ENCODE assay signal across 22 cellular contexts in the genomic region with DNA sequence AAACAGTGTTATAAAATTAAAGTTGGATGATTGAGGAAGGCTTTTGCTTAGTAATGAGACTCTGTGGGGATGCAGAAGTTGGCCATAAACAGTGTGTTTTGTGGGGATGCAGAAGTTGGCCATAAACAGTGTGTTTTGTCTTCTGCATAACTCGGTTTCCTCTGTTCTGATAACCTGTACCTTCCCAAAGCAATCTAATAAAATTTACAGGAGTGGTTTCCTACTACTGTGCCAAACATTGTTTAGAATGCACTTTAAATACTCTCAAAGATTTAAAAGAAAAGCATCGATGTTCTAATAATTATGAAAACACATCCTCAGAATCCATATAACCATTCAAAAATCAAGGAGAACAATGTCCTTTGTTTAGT.
"Had no signal": no experiment of that assay in that cellular context is flagged by ENCODE, and none has a peak within 500 bp of the region (broad histone marks: within the 10 kb centered on the region; RNA-seq: fewer than 3 reads in every experiment).

No MANE protein-coding gene starts in this region.

- H3K27me3 ChIP-seq: brain microvascular endothelial cell, cardiac muscle cell, Peyer's patch had no signal

- H3K4me1 Mint-ChIP-seq: activated CD4-positive, alpha-beta T cell treated with anti-CD3 and anti-CD28 coated beads, Interleukin-2, amount 10 ng/mL, durations not matched to agents 24 days and 14 days; activated T-helper 17 cell treated with anti-CD3 and anti-CD28 coated beads, Interleukin-2, amount 50 U/mL, for 72 hours had no signal

- DNase-seq: activated B cell treated with CpG ODN at 0.5 μM for 24 hours; activated CD4-positive, alpha-beta memory T cell treated with anti-CD3 and anti-CD28 coated beads for 36 hours; activated CD4-positive, alpha-beta T cell treated with anti-CD3 and anti-CD28 coated beads for 1 hour; activated CD4-positive, alpha-beta T cell treated with anti-CD3 and anti-CD28 coated beads, Interleukin-2, amount 10 ng/mL, durations not matched to agents 24 days and 14 days; activated gamma-delta T cell; activated naive CD4-positive, alpha-beta T cell treated with anti-CD3 and anti-CD28 coated beads for 36 hours; activated T-cell treated with anti-CD3 and anti-CD28 coated beads for 4 hours; activated T-cell treated with anti-CD3 and anti-CD28 coated beads, Interleukin-2, amount 50 U/mL, for 48 hours; NCI-H1436 treated with DMSO at 0.1 percent for 48 hours; NCI-H187; NCI-H510A treated with DMSO at 0.1 percent for 48 hours; NK-92 treated with Interleukin-12 subunit alpha and Interleukin-12 subunit beta, amount 100 ng/mL, for 24 hours; Peyer's patch; SHP77 treated with DMSO at 0.1 percent for 48 hours; T-helper 17 cell; T1000 had no signal

- H3K36me3 ChIP-seq: brain microvascular endothelial cell, cardiac muscle cell, Peyer's patch had no signal

- H3K9me3 ChIP-seq: Peyer's patch had no signal

- H3K4me3 Mint-ChIP-seq: activated B cell treated with CpG ODN at 0.5 μM for 24 hours; activated CD4-positive, alpha-beta memory T cell treated with anti-CD3 and anti-CD28 coated beads for 36 hours; activated CD4-positive, alpha-beta T cell treated with anti-CD3 and anti-CD28 coated beads, Interleukin-2, amount 10 ng/mL, durations not matched to agents 24 days and 14 days; activated naive CD4-positive, alpha-beta T cell treated with anti-CD3 and anti-CD28 coated beads for 36 hours; activated naive CD8-positive, alpha-beta T cell; activated T-helper 17 cell treated with anti-CD3 and anti-CD28 coated beads, Interleukin-2, amount 50 U/mL, for 72 hours; T-helper 17 cell had no signal

- H3K4me3 ChIP-seq: cardiac muscle cell, Peyer's patch had no signal

- H3K27ac ChIP-seq: brain microvascular endothelial cell, cardiac muscle cell, Peyer's patch, RWPE1 had no signal

- H3K36me3 Mint-ChIP-seq: activated CD4-positive, alpha-beta memory T cell treated with anti-CD3 and anti-CD28 coated beads for 36 hours; activated naive CD8-positive, alpha-beta T cell had no signal

- FAIRE-seq: TTC549 had no signal

- H3K27me3 Mint-ChIP-seq: activated B cell treated with CpG ODN at 0.5 μM for 24 hours; activated CD4-positive, alpha-beta memory T cell treated with anti-CD3 and anti-CD28 coated beads for 36 hours; activated naive CD8-positive, alpha-beta T cell; activated T-helper 17 cell treated with anti-CD3 and anti-CD28 coated beads, Interleukin-2, amount 50 U/mL, for 72 hours had no signal

- H3K27ac Mint-ChIP-seq: activated B cell treated with CpG ODN at 0.5 μM for 24 hours; activated CD4-positive, alpha-beta memory T cell treated with anti-CD3 and anti-CD28 coated beads for 36 hours; activated CD4-positive, alpha-beta T cell treated with anti-CD3 and anti-CD28 coated beads, Interleukin-2, amount 10 ng/mL, durations not matched to agents 24 days and 14 days; activated naive CD4-positive, alpha-beta T cell treated with anti-CD3 and anti-CD28 coated beads for 36 hours; activated naive CD8-positive, alpha-beta T cell; activated T-helper 17 cell treated with anti-CD3 and anti-CD28 coated beads, Interleukin-2, amount 50 U/mL, for 72 hours; T-helper 17 cell had no signal

- ATAC-seq: activated T-helper 17 cell treated with anti-CD3 and anti-CD28 coated beads, Interleukin-2, amount 50 U/mL, for 72 hours; T-helper 17 cell had no signal

- H3K9me3 Mint-ChIP-seq: activated B cell treated with CpG ODN at 0.5 μM for 24 hours; activated CD4-positive, alpha-beta memory T cell treated with anti-CD3 and anti-CD28 coated beads for 36 hours; activated CD4-positive, alpha-beta T cell treated with anti-CD3 and anti-CD28 coated beads, Interleukin-2, amount 10 ng/mL, durations not matched to agents 24 days and 14 days; activated naive CD4-positive, alpha-beta T cell treated with anti-CD3 and anti-CD28 coated beads for 36 hours; activated T-helper 17 cell treated with anti-CD3 and anti-CD28 coated beads, Interleukin-2, amount 50 U/mL, for 72 hours had no signal
